Comparison of ENCODE assay signal across 1 cellular context in the genomic region with DNA sequence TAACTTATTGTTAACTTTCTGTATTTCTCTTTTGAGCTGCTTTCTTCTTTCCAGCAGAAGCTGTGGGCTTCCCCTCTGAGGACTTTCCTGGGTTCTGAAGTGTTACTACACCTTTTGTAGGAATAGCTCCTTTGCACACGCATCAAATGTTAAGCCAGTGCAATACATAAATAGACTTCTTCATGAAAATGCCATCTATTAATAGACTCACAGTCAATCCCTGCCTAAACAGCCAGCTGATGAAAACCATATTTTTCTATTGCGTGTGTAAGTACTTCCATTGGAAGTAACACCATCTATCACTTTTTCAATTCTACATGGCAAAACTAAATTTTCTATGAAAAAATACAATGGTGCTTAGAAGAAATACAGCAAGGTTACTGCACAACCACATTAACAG.
TF ChIP-seq lines count a peak whose summit lies in the region.

No MANE protein-coding gene starts in this region.

TF ChIP-seq in HepG2, 621 proteins besides CTCF, POLR2A, EP300 and RAD21 (continued from another document):
- TF ChIP-seq ZNF343 (CRISPR knock-in tag; IDR thresholded peaks at IDR 0.05) (no peak), ZNF879 (CRISPR knock-in tag; IDR thresholded peaks at IDR 0.05) (no peak), ZNF33B (CRISPR knock-in tag; IDR thresholded peaks at IDR 0.05) (no peak), ESRRA (CRISPR knock-in tag; IDR thresholded peaks at IDR 0.05; ENCODE audit: low read depth) (no peak), WIZ (CRISPR knock-in tag; IDR thresholded peaks at IDR 0.05) (no peak)
- TF ChIP-seq, protein P1, sequence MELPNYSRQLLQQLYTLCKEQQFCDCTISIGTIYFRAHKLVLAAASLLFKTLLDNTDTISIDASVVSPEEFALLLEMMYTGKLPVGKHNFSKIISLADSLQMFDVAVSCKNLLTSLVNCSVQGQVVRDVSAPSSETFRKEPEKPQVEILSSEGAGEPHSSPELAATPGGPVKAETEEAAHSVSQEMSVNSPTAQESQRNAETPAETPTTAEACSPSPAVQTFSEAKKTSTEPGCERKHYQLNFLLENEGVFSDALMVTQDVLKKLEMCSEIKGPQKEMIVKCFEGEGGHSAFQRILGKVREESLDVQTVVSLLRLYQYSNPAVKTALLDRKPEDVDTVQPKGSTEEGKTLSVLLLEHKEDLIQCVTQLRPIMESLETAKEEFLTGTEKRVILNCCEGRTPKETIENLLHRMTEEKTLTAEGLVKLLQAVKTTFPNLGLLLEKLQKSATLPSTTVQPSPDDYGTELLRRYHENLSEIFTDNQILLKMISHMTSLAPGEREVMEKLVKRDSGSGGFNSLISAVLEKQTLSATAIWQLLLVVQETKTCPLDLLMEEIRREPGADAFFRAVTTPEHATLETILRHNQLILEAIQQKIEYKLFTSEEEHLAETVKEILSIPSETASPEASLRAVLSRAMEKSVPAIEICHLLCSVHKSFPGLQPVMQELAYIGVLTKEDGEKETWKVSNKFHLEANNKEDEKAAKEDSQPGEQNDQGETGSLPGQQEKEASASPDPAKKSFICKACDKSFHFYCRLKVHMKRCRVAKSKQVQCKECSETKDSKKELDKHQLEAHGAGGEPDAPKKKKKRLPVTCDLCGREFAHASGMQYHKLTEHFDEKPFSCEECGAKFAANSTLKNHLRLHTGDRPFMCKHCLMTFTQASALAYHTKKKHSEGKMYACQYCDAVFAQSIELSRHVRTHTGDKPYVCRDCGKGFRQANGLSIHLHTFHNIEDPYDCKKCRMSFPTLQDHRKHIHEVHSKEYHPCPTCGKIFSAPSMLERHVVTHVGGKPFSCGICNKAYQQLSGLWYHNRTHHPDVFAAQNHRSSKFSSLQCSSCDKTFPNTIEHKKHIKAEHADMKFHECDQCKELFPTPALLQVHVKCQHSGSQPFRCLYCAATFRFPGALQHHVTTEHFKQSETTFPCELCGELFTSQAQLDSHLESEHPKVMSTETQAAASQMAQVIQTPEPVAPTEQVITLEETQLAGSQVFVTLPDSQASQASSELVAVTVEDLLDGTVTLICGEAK (IDR thresholded peaks at IDR 0.05), result no peak
- TF ChIP-seq, protein P1 (CRISPR knock-in tag; IDR thresholded peaks at IDR 0.05), result no peak
- TF ChIP-seq, protein P2, sequence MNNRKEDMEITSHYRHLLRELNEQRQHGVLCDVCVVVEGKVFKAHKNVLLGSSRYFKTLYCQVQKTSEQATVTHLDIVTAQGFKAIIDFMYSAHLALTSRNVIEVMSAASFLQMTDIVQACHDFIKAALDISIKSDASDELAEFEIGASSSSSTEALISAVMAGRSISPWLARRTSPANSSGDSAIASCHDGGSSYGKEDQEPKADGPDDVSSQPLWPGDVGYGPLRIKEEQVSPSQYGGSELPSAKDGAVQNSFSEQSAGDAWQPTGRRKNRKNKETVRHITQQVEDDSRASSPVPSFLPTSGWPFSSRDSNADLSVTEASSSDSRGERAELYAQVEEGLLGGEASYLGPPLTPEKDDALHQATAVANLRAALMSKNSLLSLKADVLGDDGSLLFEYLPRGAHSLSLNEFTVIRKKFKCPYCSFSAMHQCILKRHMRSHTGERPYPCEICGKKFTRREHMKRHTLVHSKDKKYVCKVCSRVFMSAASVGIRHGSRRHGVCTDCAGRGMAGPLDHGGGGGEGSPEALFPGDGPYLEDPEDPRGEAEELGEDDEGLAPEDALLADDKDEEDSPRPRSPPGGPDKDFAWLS (CRISPR knock-in tag; IDR thresholded peaks at IDR 0.05; ENCODE audit: borderline replicate concordance), result no peak
